9 cellular contexts compared by ENCODE assay signal in genomic region chr5:3216386-3216785, GRCh38.
"Had no signal": no experiment of that assay in that cellular context is flagged by ENCODE, and none has a peak within 500 bp of the region (broad histone marks: within the 10 kb centered on the region; RNA-seq: fewer than 3 reads in every experiment).

No MANE protein-coding gene starts in this region.

- H3K9ac ChIP-seq: GM23248 had no signal

- H3K4me3 Mint-ChIP-seq: HFFc6, IgD-negative memory B cell had no signal

- H3K27ac Mint-ChIP-seq: HFFc6, IgD-negative memory B cell had no signal

- ATAC-seq: HCT116, HepG2 had no signal

- H3K36me3 Mint-ChIP-seq: IgD-negative memory B cell had no signal

- H3K27ac ChIP-seq: GM23248, HL-60 had no signal

- H3K4me1 ChIP-seq: HAP-1 had no signal

- DNase-seq: GM23248, GOT3, H7, HFFc6 had no signal

- H3K36me3 ChIP-seq: HAP-1 had no signal

- H3K9me3 ChIP-seq: HAP-1 had no signal

- H3K27me3 Mint-ChIP-seq: IgD-negative memory B cell had no signal

- H2AFZ ChIP-seq: GM23248 had no signal

- H3K4me3 ChIP-seq: GM23248, HAP-1 had no signal
